16 cellular contexts compared by ENCODE assay signal in the genomic region with DNA sequence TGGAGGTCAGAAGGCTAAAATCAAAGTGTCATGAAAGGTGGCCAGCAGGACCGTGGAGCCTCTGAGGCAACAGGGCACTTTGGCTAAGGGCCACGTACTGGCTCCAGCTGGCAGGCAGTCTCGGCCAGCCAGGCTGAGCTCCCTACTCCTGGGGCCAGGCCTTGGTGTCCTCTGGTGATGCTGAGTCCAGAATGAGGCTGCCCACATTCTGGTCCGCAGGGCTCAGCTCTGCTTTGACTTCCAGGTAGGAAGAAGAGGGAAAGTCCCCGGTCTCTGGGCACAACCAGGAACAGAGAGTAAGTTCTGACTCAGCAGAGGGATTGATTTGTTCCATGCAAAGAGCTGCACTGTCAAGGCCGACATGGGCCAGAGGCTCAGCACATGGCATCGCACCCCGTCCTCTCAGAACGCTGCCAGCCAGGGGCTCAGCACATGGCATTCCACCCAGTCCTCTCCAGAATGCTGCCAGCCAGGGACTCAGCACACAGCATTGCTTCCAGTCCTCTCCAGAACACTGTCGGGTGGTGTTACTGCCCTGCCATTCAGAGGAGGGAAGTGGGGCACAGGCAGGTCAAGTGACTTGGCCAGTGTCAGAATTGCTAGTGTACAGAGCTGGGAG. TPM values are rescaled to one million over a fixed set of nuclear protein-coding genes. Genes with fewer than 3 reads are reported as not detected.
"Had no signal": no experiment of that assay in that cellular context is flagged by ENCODE, and none has a peak within 500 bp of the region (broad histone marks: within the 10 kb centered on the region; RNA-seq: fewer than 3 reads in every experiment).

No MANE protein-coding gene starts in this region.

RNA-seq across cellular contexts. Expression of gene LGALS9C, which starts 2.5 kb away (rescaled TPM):
- total RNA-seq: cardiac septum, dermis microvascular lymphatic vessel endothelial cell, gastroesophageal sphincter, hepatocyte, kidney epithelial cell, mesenteric fat pad, occipital lobe, ovary, posterior vena cava, right atrium auricular region, skeletal muscle tissue, thoracic aorta, ureter had no signal
- polyA plus RNA-seq: heart left ventricle, hepatocyte, mammary epithelial cell, neural cell had no signal
